ENCODE assay signal across 1 cellular context in genomic region chr10:63696205-63696604, GRCh38.
TF ChIP-seq lines count a peak whose summit lies in the region.

No MANE protein-coding gene starts in this region.

TF ChIP-seq in GM23338, 12 proteins besides CTCF, POLR2A, EP300 and RAD21 (continued from another document):
- no peak for TF ChIP-seq REST (IDR thresholded peaks at IDR 0.05; ENCODE audit: unreplicated experiment)
- no peak for TF ChIP-seq STAT1 (IDR thresholded peaks at IDR 0.05; ENCODE audit: unreplicated experiment)
- TF ChIP-seq POLR2AphosphoS5 (IDR thresholded peaks at IDR 0.05; ENCODE audit: low read depth), result no peak
- TF ChIP-seq NANOG (IDR thresholded peaks at IDR 0.05; ENCODE audit: borderline replicate concordance), result no peak
- TF ChIP-seq ZNF331 (CRISPR knock-in tag; IDR thresholded peaks at IDR 0.05; ENCODE audit: low read depth), result no peak
- TF ChIP-seq JUNB (IDR thresholded peaks at IDR 0.05; ENCODE audit: unreplicated experiment), result no peak
- TF ChIP-seq EZH2phosphoT487 (IDR thresholded peaks at IDR 0.05; ENCODE audit: unreplicated experiment), result no peak
- TF ChIP-seq ZNF114 (CRISPR knock-in tag; IDR thresholded peaks at IDR 0.05), result no peak
- no peak for TF ChIP-seq CREB1 (CRISPR knock-in tag; IDR thresholded peaks at IDR 0.05; ENCODE audit: low read depth)
- no peak for TF ChIP-seq ZNF462 (CRISPR knock-in tag; IDR thresholded peaks at IDR 0.05)
